8 cellular contexts compared by ENCODE assay signal in the genomic region with DNA sequence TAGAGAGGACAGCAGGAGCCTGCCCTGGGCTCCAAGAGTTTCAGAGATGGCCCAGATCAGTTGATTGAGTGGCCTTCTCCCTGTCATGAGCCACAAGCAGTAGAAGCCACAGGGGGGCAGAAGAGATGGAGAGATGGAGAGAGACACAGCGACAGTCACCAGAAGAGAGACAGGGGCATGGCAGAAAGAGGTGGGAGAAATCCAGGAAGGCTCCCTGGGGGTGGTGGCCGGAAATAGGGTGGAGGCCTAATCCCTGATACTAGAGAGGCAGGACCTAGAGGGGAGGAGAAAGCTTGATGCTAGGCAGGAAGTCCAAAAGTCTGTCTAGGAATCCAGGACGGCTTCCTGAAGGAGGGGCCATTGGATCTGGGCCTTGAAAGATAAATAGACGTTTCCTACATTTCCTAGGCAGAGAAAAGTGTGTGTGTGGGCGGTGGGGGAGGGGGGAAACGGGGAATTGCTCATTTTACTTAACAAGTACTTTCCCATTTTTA. TPM values are rescaled to one million over a fixed set of nuclear protein-coding genes. Genes with fewer than 3 reads are reported as not detected.
A peak's percentile ranks its signal among the peaks of the same experiment; 100 is the strongest.
DNase-seq lines count a peak whose midpoint lies in the region; ATAC-seq and TF ChIP-seq lines count a peak whose summit lies in the region.

No MANE protein-coding gene starts in this region.

- H3K4me1 ChIP-seq in adrenal gland (replicated peaks in 1 of 2) (peaks cover 4 to 17% of the 10 kb centered on the region in 2 donors), testis (peaks cover 29% of the 10 kb centered on the region)

- DNase-seq in DMS 273 (lab: John Stamatoyannopoulos, UW; ENCODE audit: unreplicated experiment) (peak; percentile 49), DMS 273 treated with DMSO at 0.1 percent for 48 hours (lab: John Stamatoyannopoulos, UW) (no peak), OCI-M1 (lab: John Stamatoyannopoulos, UW) (peak; percentile 58), adrenal gland (peak in 3 of 7 donors; percentile 48 to 71 (median 50)), left colon (peak; percentile 76), testis (peak; percentile 74), NCI-H2196 treated with DMSO at 0.1 percent for 48 hours (lab: John Stamatoyannopoulos, UW; ENCODE audit: unreplicated experiment) (no peak)

- H3K9me3 ChIP-seq in adrenal gland (replicated peaks in 1 of 3) = no peaks in the 10 kb centered on the region
- H3K9me3 ChIP-seq in testis = no peaks in the 10 kb centered on the region

- TF ChIP-seq CTCF in adrenal gland (IDR thresholded peaks at IDR 0.05) (peak in 3 of 6 experiments; percentile 33 to 47 (median 46)), testis (IDR thresholded peaks at IDR 0.05) (peak; percentile 6 to 28 (median 28))

- H3K27me3 ChIP-seq in adrenal gland (no peaks in the 10 kb centered on the region), testis (no peaks in the 10 kb centered on the region)

- WGBS in adrenal gland, 4 donors = 33 to 43% (median 37%) methylated on average over 6 of the region's 6 CpGs
- WGBS in testis, 2 donors = 35 to 48% methylated on average over 6 of the region's 6 CpGs

- H3K4me3 ChIP-seq in adrenal gland (no peak overlapping the region), testis (peak overlapping the region in 1 of 2 donors; percentile 58)

- intact Hi-C loops in adrenal gland (cut with DNase I) = no loop called here
- intact Hi-C loops in left colon (cut with DNase I, micrococcal nuclease) = no loop called here
- intact Hi-C loops in testis (cut with DNase I; ENCODE audit: low total_unique reads) = loop anchor here (10.0 kb wide), 1 partner anchor 48 kb away; a partner anchor contains a TSS

- H3K36me3 ChIP-seq in adrenal gland (replicated peaks in 1 of 2) (no peaks in the 10 kb centered on the region), testis (ENCODE audit: low read depth, missing control alignments) (no peaks in the 10 kb centered on the region)

- peak overlapping the region in 3 of 5 donors; percentile 41 to 60 (median 53) for H3K27ac ChIP-seq in adrenal gland
- peak overlapping the region; percentile 76 to 87 for H3K27ac ChIP-seq in testis

- ATAC-seq in left colon = peak; percentile 54
- ATAC-seq in HG02852 (IDR thresholded peaks at IDR 0.05; ENCODE audit: unreplicated experiment) = no peak

- TF ChIP-seq POLR2A in adrenal gland (IDR thresholded peaks at IDR 0.05) (no peak), testis (IDR thresholded peaks at IDR 0.05) (no peak)

RNA-seq across cellular contexts. Expression of a gene that starts 9.6 kb away (rescaled TPM):
- total RNA-seq in adrenal gland = 100 to 1,000 TPM; 145 to 294 (median 193) TPM
- polyA plus RNA-seq in adrenal gland = 100 to 1,000 TPM; 195 to 290 (median 290) TPM
- total RNA-seq in left colon = 100 to 1,000 TPM; 280 to 300 TPM
- 100 to 1,000 TPM; 212 to 271 TPM for total RNA-seq in testis
- 227 TPM for polyA plus RNA-seq in testis (ENCODE audit: insufficient read depth, low read depth, low replicate concordance)

RNA-seq across cellular contexts. Expression of a gene that starts 45.0 kb away (rescaled TPM):
- total RNA-seq in adrenal gland (100 to 1,000 TPM in 1 of 8 donors, 10 to 100 TPM in 7; 52.8 to 118 (median 72.2) TPM), left colon (100 to 1,000 TPM; 143 to 172 TPM), testis (10 to 100 TPM; 63.3 to 69.0 TPM)
- polyA plus RNA-seq in adrenal gland (100 to 1,000 TPM in 1 of 3 donors, 10 to 100 TPM in 2; 32.0 to 143 (median 34.8) TPM), testis (ENCODE audit: insufficient read depth, low read depth, low replicate concordance) (45.9 TPM)

Comparison
In these comparisons a context has a peak if more than half of its experiments do, and no peak if none do; other contexts are left out.
1. DNase-seq: peak in DMS 273 (single experiment), OCI-M1 (single experiment), left colon (2 of 2) and testis (single experiment); none in DMS 273 treated with DMSO at 0.1 percent for 48 hours (single experiment) and NCI-H2196 treated with DMSO at 0.1 percent for 48 hours (single experiment).